11 cellular contexts compared by ENCODE assay signal in genomic region chr11:128928400-128928799, GRCh38. TPM values are rescaled to one million over a fixed set of nuclear protein-coding genes. Genes with fewer than 3 reads are reported as not detected.
DNase-seq lines count a peak whose midpoint lies in the region; ATAC-seq, FAIRE-seq and TF ChIP-seq lines count a peak whose summit lies in the region.
"Had no signal": no experiment of that assay in that cellular context is flagged by ENCODE, and none has a peak within 500 bp of the region (broad histone marks: within the 10 kb centered on the region; RNA-seq: fewer than 3 reads in every experiment).

No MANE protein-coding gene starts in this region.

- 65 to 73% methylated on average over 5 of the region's 5 CpGs for WGBS in pancreas, 2 donors

- H3K27ac ChIP-seq in duodenal mucosa (ENCODE audit: low read depth, low read length) (no peak overlapping the region), pancreas (no peak overlapping the region), lower lobe of right lung (no peak overlapping the region)

- TF ChIP-seq CTCF in pancreas (IDR thresholded peaks at IDR 0.05), result no peak
- TF ChIP-seq CTCF in lower lobe of right lung (IDR thresholded peaks at IDR 0.05), result no peak

- H3K9me3 ChIP-seq in duodenal mucosa (ENCODE audit: control insufficient read depth in 1 of 2, low read length in 2 of 2), result no peaks in the 10 kb centered on the region
- no peaks in the 10 kb centered on the region for H3K9me3 ChIP-seq in pancreas
- no peaks in the 10 kb centered on the region for H3K9me3 ChIP-seq in lower lobe of right lung

- H3K4me1 ChIP-seq in duodenal mucosa (ENCODE audit: control insufficient read depth in 1 of 2, insufficient read depth in 2 of 2, low read length in 2 of 2) (peaks cover 7 to 9% of the 10 kb centered on the region in 2 donors), pancreas (no peaks in the 10 kb centered on the region), lower lobe of right lung (no peaks in the 10 kb centered on the region)

- H3K9ac ChIP-seq in duodenal mucosa (ENCODE audit: low read depth in 1 of 2, low read length in 2 of 2), result no peak overlapping the region

- no peak for FAIRE-seq in pancreas (lab: Jason Lieb, UNC)

- ATAC-seq in GM18508 (IDR thresholded peaks at IDR 0.05; ENCODE audit: insufficient read depth, unreplicated experiment) (peak; percentile 98), GM21381 (IDR thresholded peaks at IDR 0.05; ENCODE audit: unreplicated experiment) (peak; percentile 99), HG03175 (IDR thresholded peaks at IDR 0.05; ENCODE audit: unreplicated experiment) (peak; percentile 99), pancreas (no peak), lower lobe of right lung (no peak)

- H3K4me3 ChIP-seq in duodenal mucosa (ENCODE audit: low read depth in 1 of 2, low read length in 2 of 2) (peak overlapping the region; percentile 25 to 40), pancreas (no peak overlapping the region), lower lobe of right lung (no peak overlapping the region)

- intact Hi-C loops in pancreas (cut with DNase I), result no loop called here
- intact Hi-C loops in lower lobe of right lung (cut with DNase I), result no loop called here

- DNase-seq in pancreas (no peak), lower lobe of right lung (no peak), NCI-H748 (lab: John Stamatoyannopoulos, UW; ENCODE audit: unreplicated experiment) (no peak), SIG-M5 (lab: John Stamatoyannopoulos, UW) (no peak)
- DNase-seq: mammary epithelial cell, NCI-H2107 had no signal

- H3K27me3 ChIP-seq in duodenal mucosa (ENCODE audit: control insufficient read depth in 1 of 2, insufficient read depth in 2 of 2, low read length in 2 of 2), result no peaks in the 10 kb centered on the region
- H3K27me3 ChIP-seq in pancreas, result no peaks in the 10 kb centered on the region
- no peaks in the 10 kb centered on the region for H3K27me3 ChIP-seq in lower lobe of right lung (ENCODE audit: low read depth)

- H3K36me3 ChIP-seq in duodenal mucosa (ENCODE audit: control insufficient read depth in 1 of 2, insufficient read depth in 2 of 2, low read length in 2 of 2) (no peaks in the 10 kb centered on the region), pancreas (no peaks in the 10 kb centered on the region), lower lobe of right lung (no peaks in the 10 kb centered on the region)

RNA-seq across cellular contexts. Expression of gene TP53AIP1, which starts 14.3 kb away (rescaled TPM):
- under 1 TPM in 4 of 6 donors, not detected in 2; 0.12 to 0.19 (median 0.13) TPM for total RNA-seq in pancreas
- 1 to 10 TPM in 1 of 2 donors, under 1 TPM in 1; 0.70 to 1.0 TPM for polyA plus RNA-seq in pancreas
- not detected for total RNA-seq in lower lobe of right lung
- total RNA-seq: epithelial cell of proximal tubule had no signal

RNA-seq across cellular contexts. Expression of gene KCNJ5, which starts 37.2 kb away (rescaled TPM):
- total RNA-seq in pancreas (10 to 100 TPM in 4 of 6 donors, 1 to 10 TPM in 2; 4.6 to 17.6 (median 12.0) TPM), lower lobe of right lung (12.9 TPM)
- 1 to 10 TPM; 1.1 to 2.8 TPM for polyA plus RNA-seq in pancreas

Comparison
In these comparisons a context has a peak if more than half of its experiments do, and no peak if none do; other contexts are left out.
1. ATAC-seq: peak in GM18508 (single experiment), GM21381 (single experiment) and HG03175 (single experiment); none in pancreas (0 of 4) and lower lobe of right lung (0 of 2).
2. H3K4me3 ChIP-seq: peak in duodenal mucosa (2 of 2); none in pancreas (0 of 4) and lower lobe of right lung (single experiment).